In the genomic region with DNA sequence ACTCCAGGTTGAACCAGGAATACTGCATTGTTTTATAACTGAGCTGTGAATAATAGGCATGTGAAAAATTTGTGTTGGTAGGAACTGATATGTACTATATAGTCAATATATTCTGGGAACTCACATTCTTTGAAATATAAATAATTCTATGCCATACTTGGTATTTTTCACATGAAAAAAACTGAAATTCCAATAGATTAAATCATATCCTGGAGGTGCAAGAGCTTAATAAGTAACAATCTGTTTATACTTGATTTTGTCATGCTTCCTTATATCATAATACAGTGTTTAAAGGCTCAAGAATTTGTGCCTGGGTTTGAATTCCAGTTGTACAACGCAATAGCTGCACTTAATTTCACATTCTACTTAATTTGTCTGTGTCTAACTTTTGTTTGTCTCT, we compare ENCODE assay signal across 1 cellular context.
TF ChIP-seq lines count a peak whose summit lies in the region.

No MANE protein-coding gene starts in this region.

TF ChIP-seq in SK-N-SH, 30 proteins besides CTCF, POLR2A, EP300 and RAD21 (continued from another document):
- no peak for TF ChIP-seq RXRA (IDR thresholded peaks at IDR 0.05; ENCODE audit: borderline replicate concordance, low read depth)
- TF ChIP-seq FOXM1 (IDR thresholded peaks at IDR 0.05; ENCODE audit: low read depth), result no peak
- no peak for TF ChIP-seq MEF2A (IDR thresholded peaks at IDR 0.05; ENCODE audit: borderline replicate concordance, low read depth)
- no peak for TF ChIP-seq TCF12 (IDR thresholded peaks at IDR 0.05)
- TF ChIP-seq, protein P1, sequence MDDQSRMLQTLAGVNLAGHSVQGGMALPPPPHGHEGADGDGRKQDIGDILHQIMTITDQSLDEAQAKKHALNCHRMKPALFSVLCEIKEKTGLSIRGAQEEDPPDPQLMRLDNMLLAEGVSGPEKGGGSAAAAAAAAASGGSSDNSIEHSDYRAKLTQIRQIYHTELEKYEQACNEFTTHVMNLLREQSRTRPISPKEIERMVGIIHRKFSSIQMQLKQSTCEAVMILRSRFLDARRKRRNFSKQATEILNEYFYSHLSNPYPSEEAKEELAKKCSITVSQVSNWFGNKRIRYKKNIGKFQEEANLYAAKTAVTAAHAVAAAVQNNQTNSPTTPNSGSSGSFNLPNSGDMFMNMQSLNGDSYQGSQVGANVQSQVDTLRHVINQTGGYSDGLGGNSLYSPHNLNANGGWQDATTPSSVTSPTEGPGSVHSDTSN (IDR thresholded peaks at IDR 0.05), result no peak
- no peak for TF ChIP-seq GATA2 (CRISPR knock-in tag; IDR thresholded peaks at IDR 0.05)
- TF ChIP-seq, protein P2, sequence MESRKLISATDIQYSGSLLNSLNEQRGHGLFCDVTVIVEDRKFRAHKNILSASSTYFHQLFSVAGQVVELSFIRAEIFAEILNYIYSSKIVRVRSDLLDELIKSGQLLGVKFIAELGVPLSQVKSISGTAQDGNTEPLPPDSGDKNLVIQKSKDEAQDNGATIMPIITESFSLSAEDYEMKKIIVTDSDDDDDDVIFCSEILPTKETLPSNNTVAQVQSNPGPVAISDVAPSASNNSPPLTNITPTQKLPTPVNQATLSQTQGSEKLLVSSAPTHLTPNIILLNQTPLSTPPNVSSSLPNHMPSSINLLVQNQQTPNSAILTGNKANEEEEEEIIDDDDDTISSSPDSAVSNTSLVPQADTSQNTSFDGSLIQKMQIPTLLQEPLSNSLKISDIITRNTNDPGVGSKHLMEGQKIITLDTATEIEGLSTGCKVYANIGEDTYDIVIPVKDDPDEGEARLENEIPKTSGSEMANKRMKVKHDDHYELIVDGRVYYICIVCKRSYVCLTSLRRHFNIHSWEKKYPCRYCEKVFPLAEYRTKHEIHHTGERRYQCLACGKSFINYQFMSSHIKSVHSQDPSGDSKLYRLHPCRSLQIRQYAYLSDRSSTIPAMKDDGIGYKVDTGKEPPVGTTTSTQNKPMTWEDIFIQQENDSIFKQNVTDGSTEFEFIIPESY (IDR thresholded peaks at IDR 0.05; ENCODE audit: borderline replicate concordance, low read depth), result no peak
- TF ChIP-seq POLR2AphosphoS5 (IDR thresholded peaks at IDR 0.05; ENCODE audit: low read depth, low read length), result no peak
- TF ChIP-seq RFX5 (IDR thresholded peaks at IDR 0.05; ENCODE audit: low read length), result no peak
- no peak for TF ChIP-seq EZH2phosphoT487 (IDR thresholded peaks at IDR 0.05; ENCODE audit: borderline replicate concordance, low read depth)
- TF ChIP-seq NRF1 (IDR thresholded peaks at IDR 0.05; ENCODE audit: low read depth, low read length), result no peak
- no peak for TF ChIP-seq FOSL2 (IDR thresholded peaks at IDR 0.05; ENCODE audit: borderline replicate concordance, low read depth)
- TF ChIP-seq, protein P3, sequence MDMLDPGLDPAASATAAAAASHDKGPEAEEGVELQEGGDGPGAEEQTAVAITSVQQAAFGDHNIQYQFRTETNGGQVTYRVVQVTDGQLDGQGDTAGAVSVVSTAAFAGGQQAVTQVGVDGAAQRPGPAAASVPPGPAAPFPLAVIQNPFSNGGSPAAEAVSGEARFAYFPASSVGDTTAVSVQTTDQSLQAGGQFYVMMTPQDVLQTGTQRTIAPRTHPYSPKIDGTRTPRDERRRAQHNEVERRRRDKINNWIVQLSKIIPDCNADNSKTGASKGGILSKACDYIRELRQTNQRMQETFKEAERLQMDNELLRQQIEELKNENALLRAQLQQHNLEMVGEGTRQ (IDR thresholded peaks at IDR 0.05; ENCODE audit: borderline replicate concordance, low read depth, low read length), result no peak
- TF ChIP-seq SMC3 (IDR thresholded peaks at IDR 0.05; ENCODE audit: low read depth, low read length), result no peak
- TF ChIP-seq YY1 (IDR thresholded peaks at IDR 0.05; ENCODE audit: low read depth), result no peak
- TF ChIP-seq JUND (IDR thresholded peaks at IDR 0.05), result no peak
- no peak for TF ChIP-seq GABPA (IDR thresholded peaks at IDR 0.05; ENCODE audit: low read depth)
